ENCODE assay signal across 1 cellular context in the genomic region with DNA sequence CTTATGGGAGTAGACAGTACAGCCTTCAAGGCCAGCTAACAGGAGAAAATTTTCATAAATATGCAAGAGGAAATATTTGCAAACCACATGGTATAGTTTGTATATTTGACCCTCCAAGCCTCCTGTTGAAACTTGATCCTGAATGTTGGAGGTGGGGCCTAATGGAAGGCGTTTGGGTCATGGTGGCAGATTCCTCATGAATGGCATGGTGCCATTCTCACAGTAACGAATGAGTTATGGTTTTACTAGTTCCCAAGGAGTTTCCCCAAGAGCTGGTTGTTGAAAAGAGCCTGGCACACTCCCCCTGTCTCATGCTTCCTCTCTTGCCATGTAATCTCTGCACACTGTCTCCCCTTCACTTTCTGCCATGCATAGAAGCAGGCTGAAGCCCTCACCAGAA.
TF ChIP-seq lines count a peak whose summit lies in the region.

No MANE protein-coding gene starts in this region.

TF ChIP-seq in GM23338, 12 proteins besides CTCF, POLR2A, EP300 and RAD21 (continued from another document):
- TF ChIP-seq, protein P1, sequence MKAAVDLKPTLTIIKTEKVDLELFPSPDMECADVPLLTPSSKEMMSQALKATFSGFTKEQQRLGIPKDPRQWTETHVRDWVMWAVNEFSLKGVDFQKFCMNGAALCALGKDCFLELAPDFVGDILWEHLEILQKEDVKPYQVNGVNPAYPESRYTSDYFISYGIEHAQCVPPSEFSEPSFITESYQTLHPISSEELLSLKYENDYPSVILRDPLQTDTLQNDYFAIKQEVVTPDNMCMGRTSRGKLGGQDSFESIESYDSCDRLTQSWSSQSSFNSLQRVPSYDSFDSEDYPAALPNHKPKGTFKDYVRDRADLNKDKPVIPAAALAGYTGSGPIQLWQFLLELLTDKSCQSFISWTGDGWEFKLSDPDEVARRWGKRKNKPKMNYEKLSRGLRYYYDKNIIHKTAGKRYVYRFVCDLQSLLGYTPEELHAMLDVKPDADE (IDR thresholded peaks at IDR 0.05), result no peak
- no peak for TF ChIP-seq EZH2 (IDR thresholded peaks at IDR 0.05; ENCODE audit: low read depth, unreplicated experiment)
